Comparison of ENCODE assay signal across 8 cellular contexts in genomic region chr3:184540777-184541681, GRCh38. TPM values are rescaled to one million over a fixed set of nuclear protein-coding genes. Genes with fewer than 3 reads are reported as not detected.
DNase-seq lines count a peak whose midpoint lies in the region; ATAC-seq and TF ChIP-seq lines count a peak whose summit lies in the region.

No MANE protein-coding gene starts in this region.

- H3K9me3 ChIP-seq in aorta (ENCODE audit: control insufficient read depth, low read length) = no peaks in the 10 kb centered on the region

- intact Hi-C loops in posterior cingulate gyrus (cut with DNase I) (loop anchor here (5.0 to 10.0 kb wide), 2 partner anchors 76 to 124 kb away; no protein-coding TSS in a partner anchor), aorta (cut with DNase I) (loop anchor here (5.0 kb wide), 1 partner anchor 169 kb away; no protein-coding TSS in a partner anchor)

- no peak overlapping the region for H3K4me3 ChIP-seq in fibroblast of pulmonary artery (replicated peaks; ENCODE audit: low read depth, low read length)
- no peak overlapping the region for H3K4me3 ChIP-seq in aorta (ENCODE audit: low read length in 2 of 2)

- WGBS in aorta, 2 donors = 44 to 48% methylated on average over 14 of the region's 14 CpGs

- H3K4me1 ChIP-seq in aorta (ENCODE audit: control insufficient read depth in 1 of 2, insufficient read depth in 2 of 2, low read length in 2 of 2) = no peaks in the 10 kb centered on the region

- peak; percentile 82 for TF ChIP-seq CTCF in fibroblast of pulmonary artery (IDR thresholded peaks at IDR 0.05; ENCODE audit: low read length, missing control alignments)

- DNase-seq in Ammon's horn (ENCODE audit: low spot score) (peak; percentile 38), NOMO-1 (lab: John Stamatoyannopoulos, UW; ENCODE audit: unreplicated experiment in 2 of 2) (peak; percentile 55 to 72), activated T-cell treated with anti-CD3 and anti-CD28 coated beads for 24 hours (ENCODE audit: low read depth) (peak; percentile 61), fibroblast of pulmonary artery (ENCODE audit: low read depth) (peak; percentile 44), posterior cingulate gyrus (peak in 8 of 10 donors; percentile 47 to 94 (median 78)), aorta (peak; percentile 69 to 77)

- no peak overlapping the region for H3K27ac ChIP-seq in aorta (ENCODE audit: low read depth in 1 of 2, low read length in 2 of 2)

- no peaks in the 10 kb centered on the region for H3K36me3 ChIP-seq in aorta (ENCODE audit: control insufficient read depth in 1 of 2, insufficient read depth in 2 of 2, low read length in 1 of 2)

- peak; percentile 43 for ATAC-seq in HG03354 (IDR thresholded peaks at IDR 0.05; ENCODE audit: poor library complexity, severe bottlenecking, unreplicated experiment)
- ATAC-seq in aorta (ENCODE audit: low FRiP score) = no peak
- ATAC-seq in GM19023 (IDR thresholded peaks at IDR 0.05; ENCODE audit: unreplicated experiment) = no peak

- no peaks in the 10 kb centered on the region for H3K27me3 ChIP-seq in aorta (ENCODE audit: control insufficient read depth in 1 of 2, insufficient read depth in 2 of 2, low read length in 1 of 2)

RNA-seq across cellular contexts. Expression of gene EPHB3, which starts 20.6 kb away (rescaled TPM):
- total RNA-seq in aorta = 1 to 10 TPM; 2.8 to 9.0 TPM
- polyA plus RNA-seq in aorta = 1 to 10 TPM in 1 of 2 donors, under 1 TPM in 1; 0.50 to 3.9 TPM
